Comparison of ENCODE assay signal across 13 cellular contexts in the genomic region with DNA sequence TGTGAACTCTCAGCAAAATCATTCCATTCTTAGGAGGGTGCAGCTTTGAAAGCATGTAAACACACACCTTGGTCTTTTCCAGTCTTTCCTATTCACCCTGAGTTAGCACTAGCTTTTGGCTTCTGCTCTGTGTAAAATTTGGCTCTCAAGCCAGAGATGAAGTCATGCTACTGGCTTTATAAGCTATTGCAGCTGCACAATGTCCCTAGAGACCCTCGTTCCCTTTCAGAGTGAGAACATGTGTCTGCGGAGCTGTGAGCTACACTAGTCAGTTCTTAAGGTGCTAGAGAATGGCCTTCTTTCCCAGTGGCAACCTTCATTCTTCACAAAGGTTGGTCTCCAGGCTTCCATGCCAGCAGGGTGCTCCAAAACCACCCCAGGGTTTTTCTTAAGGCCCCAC.
DNase-seq lines count a peak whose midpoint lies in the region; ATAC-seq and TF ChIP-seq lines count a peak whose summit lies in the region.
"Had no signal": no experiment of that assay in that cellular context is flagged by ENCODE, and none has a peak within 500 bp of the region (broad histone marks: within the 10 kb centered on the region; RNA-seq: fewer than 3 reads in every experiment).

No MANE protein-coding gene starts in this region.

- no peaks in the 10 kb centered on the region for H3K36me3 ChIP-seq in right atrium auricular region
- H3K36me3 ChIP-seq in uterus: no peaks in the 10 kb centered on the region
- H3K36me3 ChIP-seq: suprapubic skin had no signal

- H3K4me1 ChIP-seq in right atrium auricular region (peaks cover 0 to 10% of the 10 kb centered on the region in 2 donors), uterus (no peaks in the 10 kb centered on the region)

- no peaks in the 10 kb centered on the region for H3K27me3 ChIP-seq in right atrium auricular region
- no peaks in the 10 kb centered on the region for H3K27me3 ChIP-seq in uterus
- H3K27me3 ChIP-seq: suprapubic skin had no signal

- intact Hi-C loops in uterus (cut with DNase I; ENCODE audit: low total_unique reads): no loop called here

- TF ChIP-seq CTCF in right atrium auricular region (IDR thresholded peaks at IDR 0.05) (no peak), uterus (IDR thresholded peaks at IDR 0.05) (no peak), GM20000 (IDR thresholded peaks at IDR 0.05; ENCODE audit: extremely low read depth, missing control alignments) (no peak)

- DNase-seq in NCI-H2107 treated with DMSO at 0.1 percent for 48 hours (lab: John Stamatoyannopoulos, UW; ENCODE audit: unreplicated experiment): peak; percentile 36
- DNase-seq in NCI-H2107 (lab: John Stamatoyannopoulos, UW): no peak
- peak; percentile 56 for DNase-seq in SK-N-DZ (ENCODE audit: low spot score)
- DNase-seq in right atrium auricular region (ENCODE audit: low spot score): peak; percentile 61
- DNase-seq in uterus: peak; percentile 48 to 67
- no peak for DNase-seq in GM20000 (ENCODE audit: low spot score)
- DNase-seq: DND-41, KG1, NCI-H510A treated with DMSO at 0.1 percent for 48 hours had no signal

- peaks cover 0 to 4% of the 10 kb centered on the region in 2 donors for H3K9me3 ChIP-seq in right atrium auricular region
- H3K9me3 ChIP-seq in uterus: no peaks in the 10 kb centered on the region
- H3K9me3 ChIP-seq: suprapubic skin had no signal

- ATAC-seq in HG03520 (IDR thresholded peaks at IDR 0.05; ENCODE audit: unreplicated experiment) (no peak), GM21360 (IDR thresholded peaks at IDR 0.05; ENCODE audit: unreplicated experiment) (no peak)
- ATAC-seq: activated CD4-positive, CD25-positive, alpha-beta regulatory T cell treated with anti-CD3 and anti-CD28 coated beads, Interleukin-2, amount 50 U/mL, for 24 hours had no signal

- no peak overlapping the region for H3K27ac ChIP-seq in right atrium auricular region
- peak overlapping the region in 1 of 2 donors; percentile 2 for H3K27ac ChIP-seq in uterus
- H3K27ac ChIP-seq: suprapubic skin had no signal

- H3K4me3 ChIP-seq in right atrium auricular region (no peak overlapping the region), uterus (no peak overlapping the region)
- H3K4me3 ChIP-seq: suprapubic skin had no signal

- TF ChIP-seq POLR2A in uterus (IDR thresholded peaks at IDR 0.05): no peak

Comparison
In these comparisons a context has a peak if more than half of its experiments do, and no peak if none do; other contexts are left out.
1. DNase-seq: peak in NCI-H2107 treated with DMSO at 0.1 percent for 48 hours (single experiment), SK-N-DZ (single experiment), right atrium auricular region (single experiment) and uterus (2 of 2); none in NCI-H2107 (single experiment) and GM20000 (single experiment).